In genomic region chr16:75111514-75112280, GRCh38 we compare ENCODE assay signal across 1 cellular context.
TF ChIP-seq lines count a peak whose summit lies in the region.

No MANE protein-coding gene starts in this region.

TF ChIP-seq in SK-N-SH treated with all-trans-retinoic acid at 6 μM for 48 hours, 23 proteins besides CTCF, POLR2A, EP300 and RAD21 (continued from another document):
- TF ChIP-seq OSR1 (CRISPR knock-in tag; IDR thresholded peaks at IDR 0.05) = no peak
- TF ChIP-seq CSDC2 (CRISPR knock-in tag; IDR thresholded peaks at IDR 0.05) = no peak
- TF ChIP-seq, protein P1, sequence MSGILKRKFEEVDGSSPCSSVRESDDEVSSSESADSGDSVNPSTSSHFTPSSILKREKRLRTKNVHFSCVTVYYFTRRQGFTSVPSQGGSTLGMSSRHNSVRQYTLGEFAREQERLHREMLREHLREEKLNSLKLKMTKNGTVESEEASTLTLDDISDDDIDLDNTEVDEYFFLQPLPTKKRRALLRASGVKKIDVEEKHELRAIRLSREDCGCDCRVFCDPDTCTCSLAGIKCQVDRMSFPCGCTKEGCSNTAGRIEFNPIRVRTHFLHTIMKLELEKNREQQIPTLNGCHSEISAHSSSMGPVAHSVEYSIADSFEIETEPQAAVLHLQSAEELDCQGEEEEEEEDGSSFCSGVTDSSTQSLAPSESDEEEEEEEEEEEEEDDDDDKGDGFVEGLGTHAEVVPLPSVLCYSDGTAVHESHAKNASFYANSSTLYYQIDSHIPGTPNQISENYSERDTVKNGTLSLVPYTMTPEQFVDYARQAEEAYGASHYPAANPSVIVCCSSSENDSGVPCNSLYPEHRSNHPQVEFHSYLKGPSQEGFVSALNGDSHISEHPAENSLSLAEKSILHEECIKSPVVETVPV (CRISPR knock-in tag; IDR thresholded peaks at IDR 0.05) = no peak
- no peak for TF ChIP-seq ZFP30 (CRISPR knock-in tag; IDR thresholded peaks at IDR 0.05)
- TF ChIP-seq ESRRG (CRISPR knock-in tag; IDR thresholded peaks at IDR 0.05) = no peak
